ENCODE assay signal across 16 cellular contexts in genomic region chr4:9866931-9867330, GRCh38.
"Had no signal": no experiment of that assay in that cellular context is flagged by ENCODE, and none has a peak within 500 bp of the region (broad histone marks: within the 10 kb centered on the region; RNA-seq: fewer than 3 reads in every experiment).

No MANE protein-coding gene starts in this region.

- ATAC-seq: foreskin keratinocyte, gastroesophageal sphincter, heart left ventricle, left cardiac atrium, left lung, left ventricle myocardium superior, lower lobe of right lung had no signal

- H3K27ac ChIP-seq: coronary artery, esophagus muscularis mucosa, foreskin keratinocyte, gastroesophageal sphincter, heart left ventricle, hepatocyte, left lung, lower lobe of right lung had no signal

- DNase-seq: dermis blood vessel endothelial cell; effector CD4-positive, alpha-beta T cell; effector memory CD4-positive, alpha-beta T cell; foreskin keratinocyte; heart left ventricle; hypothalamus; immature natural killer cell; left cardiac atrium; left lung; left ventricle myocardium superior; lower lobe of right lung; mesenchymal stem cell had no signal
